Comparison of ENCODE assay signal across 1 cellular context in genomic region chr14:94636744-94637412, GRCh38.
TF ChIP-seq lines count a peak whose summit lies in the region.

No MANE protein-coding gene starts in this region.

TF ChIP-seq in HepG2, 621 proteins besides CTCF, POLR2A, EP300 and RAD21 (continued from another document and continues in another):
- no peak for TF ChIP-seq GMEB1 (CRISPR knock-in tag; IDR thresholded peaks at IDR 0.05; ENCODE audit: borderline replicate concordance)
- TF ChIP-seq, protein P1, sequence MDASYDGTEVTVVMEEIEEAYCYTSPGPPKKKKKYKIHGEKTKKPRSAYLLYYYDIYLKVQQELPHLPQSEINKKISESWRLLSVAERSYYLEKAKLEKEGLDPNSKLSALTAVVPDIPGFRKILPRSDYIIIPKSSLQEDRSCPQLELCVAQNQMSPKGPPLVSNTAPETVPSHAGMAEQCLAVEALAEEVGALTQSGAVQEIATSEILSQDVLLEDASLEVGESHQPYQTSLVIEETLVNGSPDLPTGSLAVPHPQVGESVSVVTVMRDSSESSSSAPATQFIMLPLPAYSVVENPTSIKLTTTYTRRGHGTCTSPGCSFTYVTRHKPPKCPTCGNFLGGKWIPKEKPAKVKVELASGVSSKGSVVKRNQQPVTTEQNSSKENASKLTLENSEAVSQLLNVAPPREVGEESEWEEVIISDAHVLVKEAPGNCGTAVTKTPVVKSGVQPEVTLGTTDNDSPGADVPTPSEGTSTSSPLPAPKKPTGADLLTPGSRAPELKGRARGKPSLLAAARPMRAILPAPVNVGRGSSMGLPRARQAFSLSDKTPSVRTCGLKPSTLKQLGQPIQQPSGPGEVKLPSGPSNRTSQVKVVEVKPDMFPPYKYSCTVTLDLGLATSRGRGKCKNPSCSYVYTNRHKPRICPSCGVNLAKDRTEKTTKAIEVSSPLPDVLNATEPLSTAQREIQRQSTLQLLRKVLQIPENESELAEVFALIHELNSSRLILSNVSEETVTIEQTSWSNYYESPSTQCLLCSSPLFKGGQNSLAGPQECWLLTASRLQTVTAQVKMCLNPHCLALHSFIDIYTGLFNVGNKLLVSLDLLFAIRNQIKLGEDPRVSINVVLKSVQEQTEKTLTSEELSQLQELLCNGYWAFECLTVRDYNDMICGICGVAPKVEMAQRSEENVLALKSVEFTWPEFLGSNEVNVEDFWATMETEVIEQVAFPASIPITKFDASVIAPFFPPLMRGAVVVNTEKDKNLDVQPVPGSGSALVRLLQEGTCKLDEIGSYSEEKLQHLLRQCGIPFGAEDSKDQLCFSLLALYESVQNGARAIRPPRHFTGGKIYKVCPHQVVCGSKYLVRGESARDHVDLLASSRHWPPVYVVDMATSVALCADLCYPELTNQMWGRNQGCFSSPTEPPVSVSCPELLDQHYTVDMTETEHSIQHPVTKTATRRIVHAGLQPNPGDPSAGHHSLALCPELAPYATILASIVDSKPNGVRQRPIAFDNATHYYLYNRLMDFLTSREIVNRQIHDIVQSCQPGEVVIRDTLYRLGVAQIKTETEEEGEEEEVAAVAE (CRISPR knock-in tag; IDR thresholded peaks at IDR 0.05; ENCODE audit: borderline replicate concordance), result no peak
- no peak for TF ChIP-seq ZNF639 (CRISPR knock-in tag; conservative IDR thresholded peaks at IDR 0.05)
- TF ChIP-seq, protein P2, sequence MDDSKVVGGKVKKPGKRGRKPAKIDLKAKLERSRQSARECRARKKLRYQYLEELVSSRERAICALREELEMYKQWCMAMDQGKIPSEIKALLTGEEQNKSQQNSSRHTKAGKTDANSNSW (CRISPR knock-in tag; IDR thresholded peaks at IDR 0.05; ENCODE audit: borderline replicate concordance), result no peak
- TF ChIP-seq ZNF496 (CRISPR knock-in tag; IDR thresholded peaks at IDR 0.05; ENCODE audit: insufficient replicate concordance), result no peak
- no peak; the same call in 1 of the 2 replicates for TF ChIP-seq KDM5A (IDR thresholded peaks at IDR 0.05; ENCODE audit: borderline replicate concordance, low read length)
- no peak for TF ChIP-seq ZNF589 (CRISPR knock-in tag; conservative IDR thresholded peaks at IDR 0.05)
- TF ChIP-seq, protein P3, sequence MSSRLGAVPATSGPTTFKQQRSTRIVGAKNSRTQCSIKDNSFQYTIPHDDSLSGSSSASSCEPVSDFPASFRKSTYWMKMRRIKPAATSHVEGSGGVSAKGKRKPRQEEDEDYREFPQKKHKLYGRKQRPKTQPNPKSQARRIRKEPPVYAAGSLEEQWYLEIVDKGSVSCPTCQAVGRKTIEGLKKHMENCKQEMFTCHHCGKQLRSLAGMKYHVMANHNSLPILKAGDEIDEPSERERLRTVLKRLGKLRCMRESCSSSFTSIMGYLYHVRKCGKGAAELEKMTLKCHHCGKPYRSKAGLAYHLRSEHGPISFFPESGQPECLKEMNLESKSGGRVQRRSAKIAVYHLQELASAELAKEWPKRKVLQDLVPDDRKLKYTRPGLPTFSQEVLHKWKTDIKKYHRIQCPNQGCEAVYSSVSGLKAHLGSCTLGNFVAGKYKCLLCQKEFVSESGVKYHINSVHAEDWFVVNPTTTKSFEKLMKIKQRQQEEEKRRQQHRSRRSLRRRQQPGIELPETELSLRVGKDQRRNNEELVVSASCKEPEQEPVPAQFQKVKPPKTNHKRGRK (CRISPR knock-in tag; IDR thresholded peaks at IDR 0.05), result no peak
- no peak for TF ChIP-seq CBFB (CRISPR knock-in tag; IDR thresholded peaks at IDR 0.05)
- peak; percentile 34; the same call in 1 of the 2 replicates for TF ChIP-seq ZNF772 (CRISPR knock-in tag; IDR thresholded peaks at IDR 0.05)
- TF ChIP-seq RXRA (CRISPR knock-in tag; IDR thresholded peaks at IDR 0.05), result peak; percentile 80; the same call in 1 of the 2 replicates
- no peak for TF ChIP-seq ZNF230 (CRISPR knock-in tag; IDR thresholded peaks at IDR 0.05)
- TF ChIP-seq MED1 (CRISPR knock-in tag; IDR thresholded peaks at IDR 0.05), result peak; percentile 91
- TF ChIP-seq NFYC (CRISPR knock-in tag; IDR thresholded peaks at IDR 0.05), result no peak
- peak; percentile 78 for TF ChIP-seq HNF1B (CRISPR knock-in tag; IDR thresholded peaks at IDR 0.05)
- TF ChIP-seq SIX4 (CRISPR knock-in tag; IDR thresholded peaks at IDR 0.05), result peak; percentile 63; the same call in 1 of the 2 replicates
- TF ChIP-seq ZNF691 (CRISPR knock-in tag; IDR thresholded peaks at IDR 0.05; ENCODE audit: borderline replicate concordance, low read depth), result no peak
- peak; percentile 74; the same call in 1 of the 2 replicates for TF ChIP-seq HOXA5 (CRISPR knock-in tag; IDR thresholded peaks at IDR 0.05)
- TF ChIP-seq U2AF2 (IDR thresholded peaks at IDR 0.05; ENCODE audit: low read depth, low read length), result no peak
- TF ChIP-seq ZMYM3 (CRISPR knock-in tag; IDR thresholded peaks at IDR 0.05), result peak; percentile 40; the same call in 1 of the 2 replicates
- TF ChIP-seq, protein P4, sequence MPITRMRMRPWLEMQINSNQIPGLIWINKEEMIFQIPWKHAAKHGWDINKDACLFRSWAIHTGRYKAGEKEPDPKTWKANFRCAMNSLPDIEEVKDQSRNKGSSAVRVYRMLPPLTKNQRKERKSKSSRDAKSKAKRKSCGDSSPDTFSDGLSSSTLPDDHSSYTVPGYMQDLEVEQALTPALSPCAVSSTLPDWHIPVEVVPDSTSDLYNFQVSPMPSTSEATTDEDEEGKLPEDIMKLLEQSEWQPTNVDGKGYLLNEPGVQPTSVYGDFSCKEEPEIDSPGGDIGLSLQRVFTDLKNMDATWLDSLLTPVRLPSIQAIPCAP (CRISPR knock-in tag; IDR thresholded peaks at IDR 0.05; ENCODE audit: low read depth), result no peak
- TF ChIP-seq, protein P5, sequence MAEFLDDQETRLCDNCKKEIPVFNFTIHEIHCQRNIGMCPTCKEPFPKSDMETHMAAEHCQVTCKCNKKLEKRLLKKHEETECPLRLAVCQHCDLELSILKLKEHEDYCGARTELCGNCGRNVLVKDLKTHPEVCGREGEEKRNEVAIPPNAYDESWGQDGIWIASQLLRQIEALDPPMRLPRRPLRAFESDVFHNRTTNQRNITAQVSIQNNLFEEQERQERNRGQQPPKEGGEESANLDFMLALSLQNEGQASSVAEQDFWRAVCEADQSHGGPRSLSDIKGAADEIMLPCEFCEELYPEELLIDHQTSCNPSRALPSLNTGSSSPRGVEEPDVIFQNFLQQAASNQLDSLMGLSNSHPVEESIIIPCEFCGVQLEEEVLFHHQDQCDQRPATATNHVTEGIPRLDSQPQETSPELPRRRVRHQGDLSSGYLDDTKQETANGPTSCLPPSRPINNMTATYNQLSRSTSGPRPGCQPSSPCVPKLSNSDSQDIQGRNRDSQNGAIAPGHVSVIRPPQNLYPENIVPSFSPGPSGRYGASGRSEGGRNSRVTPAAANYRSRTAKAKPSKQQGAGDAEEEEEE (CRISPR knock-in tag; IDR thresholded peaks at IDR 0.05; ENCODE audit: borderline replicate concordance), result no peak
- 0 out of 2 replicates have a peak, but pooled peaks have one; percentile 25 for TF ChIP-seq ZNF263 (CRISPR knock-in tag; IDR thresholded peaks at IDR 0.05)
- no peak for TF ChIP-seq PCBP1 (IDR thresholded peaks at IDR 0.05; ENCODE audit: borderline replicate concordance, low read depth, low read length)
- peak; percentile 90 for TF ChIP-seq FOXA3 (CRISPR knock-in tag; IDR thresholded peaks at IDR 0.05)
- TF ChIP-seq, protein P6, sequence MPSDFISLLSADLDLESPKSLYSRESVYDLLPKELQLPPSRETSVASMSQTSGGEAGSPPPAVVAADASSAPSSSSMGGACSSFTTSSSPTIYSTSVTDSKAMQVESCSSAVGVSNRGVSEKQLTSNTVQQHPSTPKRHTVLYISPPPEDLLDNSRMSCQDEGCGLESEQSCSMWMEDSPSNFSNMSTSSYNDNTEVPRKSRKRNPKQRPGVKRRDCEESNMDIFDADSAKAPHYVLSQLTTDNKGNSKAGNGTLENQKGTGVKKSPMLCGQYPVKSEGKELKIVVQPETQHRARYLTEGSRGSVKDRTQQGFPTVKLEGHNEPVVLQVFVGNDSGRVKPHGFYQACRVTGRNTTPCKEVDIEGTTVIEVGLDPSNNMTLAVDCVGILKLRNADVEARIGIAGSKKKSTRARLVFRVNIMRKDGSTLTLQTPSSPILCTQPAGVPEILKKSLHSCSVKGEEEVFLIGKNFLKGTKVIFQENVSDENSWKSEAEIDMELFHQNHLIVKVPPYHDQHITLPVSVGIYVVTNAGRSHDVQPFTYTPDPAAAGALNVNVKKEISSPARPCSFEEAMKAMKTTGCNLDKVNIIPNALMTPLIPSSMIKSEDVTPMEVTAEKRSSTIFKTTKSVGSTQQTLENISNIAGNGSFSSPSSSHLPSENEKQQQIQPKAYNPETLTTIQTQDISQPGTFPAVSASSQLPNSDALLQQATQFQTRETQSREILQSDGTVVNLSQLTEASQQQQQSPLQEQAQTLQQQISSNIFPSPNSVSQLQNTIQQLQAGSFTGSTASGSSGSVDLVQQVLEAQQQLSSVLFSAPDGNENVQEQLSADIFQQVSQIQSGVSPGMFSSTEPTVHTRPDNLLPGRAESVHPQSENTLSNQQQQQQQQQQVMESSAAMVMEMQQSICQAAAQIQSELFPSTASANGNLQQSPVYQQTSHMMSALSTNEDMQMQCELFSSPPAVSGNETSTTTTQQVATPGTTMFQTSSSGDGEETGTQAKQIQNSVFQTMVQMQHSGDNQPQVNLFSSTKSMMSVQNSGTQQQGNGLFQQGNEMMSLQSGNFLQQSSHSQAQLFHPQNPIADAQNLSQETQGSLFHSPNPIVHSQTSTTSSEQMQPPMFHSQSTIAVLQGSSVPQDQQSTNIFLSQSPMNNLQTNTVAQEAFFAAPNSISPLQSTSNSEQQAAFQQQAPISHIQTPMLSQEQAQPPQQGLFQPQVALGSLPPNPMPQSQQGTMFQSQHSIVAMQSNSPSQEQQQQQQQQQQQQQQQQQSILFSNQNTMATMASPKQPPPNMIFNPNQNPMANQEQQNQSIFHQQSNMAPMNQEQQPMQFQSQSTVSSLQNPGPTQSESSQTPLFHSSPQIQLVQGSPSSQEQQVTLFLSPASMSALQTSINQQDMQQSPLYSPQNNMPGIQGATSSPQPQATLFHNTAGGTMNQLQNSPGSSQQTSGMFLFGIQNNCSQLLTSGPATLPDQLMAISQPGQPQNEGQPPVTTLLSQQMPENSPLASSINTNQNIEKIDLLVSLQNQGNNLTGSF (CRISPR knock-in tag; IDR thresholded peaks at IDR 0.05), result no peak
- TF ChIP-seq RCOR2 (CRISPR knock-in tag; IDR thresholded peaks at IDR 0.05), result peak; percentile 58; the same call in 1 of the 2 replicates
- 0 out of 2 replicates have a peak, but pooled peaks have one; percentile 31 for TF ChIP-seq ZSCAN25 (CRISPR knock-in tag; IDR thresholded peaks at IDR 0.05)
- TF ChIP-seq SP140L (CRISPR knock-in tag; IDR thresholded peaks at IDR 0.05; ENCODE audit: borderline replicate concordance), result no peak
- TF ChIP-seq ZBTB7B (CRISPR knock-in tag; IDR thresholded peaks at IDR 0.05), result peak; percentile 56
- TF ChIP-seq KAT8 (CRISPR knock-in tag; IDR thresholded peaks at IDR 0.05), result 0 out of 2 replicates have a peak, but pooled peaks have one; percentile 34
- TF ChIP-seq GTF2F1 (IDR thresholded peaks at IDR 0.05; ENCODE audit: low read length), result no peak
- peak; percentile 59 for TF ChIP-seq ZNF317 (CRISPR knock-in tag; IDR thresholded peaks at IDR 0.05)
- TF ChIP-seq JUN (CRISPR knock-in tag; IDR thresholded peaks at IDR 0.05), result no peak
- no peak for TF ChIP-seq KLF9 (CRISPR knock-in tag; IDR thresholded peaks at IDR 0.05; ENCODE audit: low read depth)
- TF ChIP-seq, protein P7, sequence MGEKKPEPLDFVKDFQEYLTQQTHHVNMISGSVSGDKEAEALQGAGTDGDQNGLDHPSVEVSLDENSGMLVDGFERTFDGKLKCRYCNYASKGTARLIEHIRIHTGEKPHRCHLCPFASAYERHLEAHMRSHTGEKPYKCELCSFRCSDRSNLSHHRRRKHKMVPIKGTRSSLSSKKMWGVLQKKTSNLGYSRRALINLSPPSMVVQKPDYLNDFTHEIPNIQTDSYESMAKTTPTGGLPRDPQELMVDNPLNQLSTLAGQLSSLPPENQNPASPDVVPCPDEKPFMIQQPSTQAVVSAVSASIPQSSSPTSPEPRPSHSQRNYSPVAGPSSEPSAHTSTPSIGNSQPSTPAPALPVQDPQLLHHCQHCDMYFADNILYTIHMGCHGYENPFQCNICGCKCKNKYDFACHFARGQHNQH (CRISPR knock-in tag; IDR thresholded peaks at IDR 0.05), result peak; percentile 82
- TF ChIP-seq ZNF839 (CRISPR knock-in tag; IDR thresholded peaks at IDR 0.05; ENCODE audit: borderline replicate concordance), result no peak
- TF ChIP-seq ZFY (CRISPR knock-in tag; IDR thresholded peaks at IDR 0.05), result no peak
- TF ChIP-seq SOX6 (IDR thresholded peaks at IDR 0.05), result no peak
- TF ChIP-seq SOX6 (CRISPR knock-in tag; IDR thresholded peaks at IDR 0.05), result peak; percentile 84
- TF ChIP-seq ZNF382 (CRISPR knock-in tag; IDR thresholded peaks at IDR 0.05; ENCODE audit: borderline replicate concordance), result no peak
- no peak for TF ChIP-seq ZNF446 (CRISPR knock-in tag; IDR thresholded peaks at IDR 0.05)
